ENCODE assay signal across 1 cellular context in genomic region chr14:67251573-67252226, GRCh38.
TF ChIP-seq lines count a peak whose summit lies in the region.

No MANE protein-coding gene starts in this region.

TF ChIP-seq in IMR-90, 13 proteins besides CTCF, POLR2A, EP300 and RAD21:
- TF ChIP-seq USF2 (IDR thresholded peaks at IDR 0.05; ENCODE audit: low read depth, low read length) (no peak), ELK1 (IDR thresholded peaks at IDR 0.05; ENCODE audit: borderline replicate concordance, low read depth, low read length) (no peak), FOS (IDR thresholded peaks at IDR 0.05; ENCODE audit: low read depth, low read length) (no peak), MXI1 (IDR thresholded peaks at IDR 0.05; ENCODE audit: borderline replicate concordance, low read depth, low read length) (no peak), CEBPB (IDR thresholded peaks at IDR 0.05; ENCODE audit: low read depth, low read length) (no peak), SMC3 (IDR thresholded peaks at IDR 0.05; ENCODE audit: low read depth, low read length) (no peak)
TF ChIP-seq in IMR-90: peak in this region for 0.
